ENCODE assay signal across 8 cellular contexts in genomic region chr22:29269731-29270474, GRCh38. TPM values are rescaled to one million over a fixed set of nuclear protein-coding genes. Genes with fewer than 3 reads are reported as not detected.
DNase-seq lines count a peak whose midpoint lies in the region; ATAC-seq and TF ChIP-seq lines count a peak whose summit lies in the region.

No MANE protein-coding gene starts in this region.

- peak overlapping the region; percentile 100 for H3K27ac Mint-ChIP-seq in activated naive CD8-positive, alpha-beta T cell treated with anti-CD3 and anti-CD28 coated beads for 36 hours

- H3K4me3 Mint-ChIP-seq in activated naive CD8-positive, alpha-beta T cell treated with anti-CD3 and anti-CD28 coated beads for 36 hours = peak overlapping the region; percentile 95

- H3K27me3 ChIP-seq in right atrium auricular region (no peaks in the 10 kb centered on the region), layer of hippocampus (ENCODE audit: control insufficient read depth, insufficient read depth, low read length) (no peaks in the 10 kb centered on the region)

- H3K9me3 ChIP-seq in right atrium auricular region = no peaks in the 10 kb centered on the region

- H3K4me1 Mint-ChIP-seq in activated naive CD8-positive, alpha-beta T cell treated with anti-CD3 and anti-CD28 coated beads for 36 hours = peaks cover 62% of the 10 kb centered on the region

- H3K9me3 Mint-ChIP-seq in activated naive CD8-positive, alpha-beta T cell treated with anti-CD3 and anti-CD28 coated beads for 36 hours = no peaks in the 10 kb centered on the region

- peaks cover 34% of the 10 kb centered on the region for H3K36me3 ChIP-seq in right atrium auricular region

- H3K27ac ChIP-seq in right atrium auricular region (peak overlapping the region in 1 of 2 donors; percentile 99), layer of hippocampus (ENCODE audit: low read depth, low read length) (peak overlapping the region; percentile 100), substantia nigra (ENCODE audit: low read depth, low read length, poor library complexity, severe bottlenecking) (peak overlapping the region; percentile 100)

- peaks cover 64% of the 10 kb centered on the region for H3K36me3 Mint-ChIP-seq in activated naive CD8-positive, alpha-beta T cell treated with anti-CD3 and anti-CD28 coated beads for 36 hours

- intact Hi-C loops in Right ventricle myocardium inferior (cut with DNase I) = loop anchor here (2.0 to 10.0 kb wide), 2 partner anchors 37 to 195 kb away; partner anchors contain the start of genes GAS2L1 and KREMEN1

- peaks cover 5% of the 10 kb centered on the region for H3K27me3 Mint-ChIP-seq in activated naive CD8-positive, alpha-beta T cell treated with anti-CD3 and anti-CD28 coated beads for 36 hours

- peaks cover 0 to 53% of the 10 kb centered on the region in 2 donors for H3K4me1 ChIP-seq in right atrium auricular region

- DNase-seq in right atrium auricular region (ENCODE audit: low spot score) (no peak), Right ventricle myocardium inferior (ENCODE audit: missing footprints) (no peak), substantia nigra (lab: John Stamatoyannopoulos, UW) (no peak), DMS 273 (lab: John Stamatoyannopoulos, UW; ENCODE audit: unreplicated experiment) (no peak), epidermal melanocyte (ENCODE audit: insufficient read length, low spot score) (no peak)
- no peak for DNase-seq in activated naive CD8-positive, alpha-beta T cell treated with anti-CD3 and anti-CD28 coated beads for 36 hours

- peak overlapping the region; percentile 89 to 93 for H3K4me3 ChIP-seq in right atrium auricular region

- no peak for TF ChIP-seq CTCF in right atrium auricular region (IDR thresholded peaks at IDR 0.05)

- ATAC-seq in Right ventricle myocardium inferior = no peak
- no peak for ATAC-seq in HG03095 (IDR thresholded peaks at IDR 0.05; ENCODE audit: unreplicated experiment)

RNA-seq across cellular contexts. Expression of gene EWSR1, which starts 1.8 kb away (rescaled TPM):
- total RNA-seq in right atrium auricular region (100 to 1,000 TPM; 153 to 179 TPM), Right ventricle myocardium inferior (112 TPM)
- total RNA-seq in activated naive CD8-positive, alpha-beta T cell treated with anti-CD3 and anti-CD28 coated beads for 36 hours = 100 to 1,000 TPM; 369 to 377 TPM

RNA-seq across cellular contexts. Expression of gene RHBDD3, which starts 2.1 kb away (rescaled TPM):
- total RNA-seq in right atrium auricular region (10 to 100 TPM; 16.5 to 23.4 TPM), Right ventricle myocardium inferior (11.6 TPM)
- 10 to 100 TPM; 32.4 to 33.1 TPM for total RNA-seq in activated naive CD8-positive, alpha-beta T cell treated with anti-CD3 and anti-CD28 coated beads for 36 hours

RNA-seq across cellular contexts. Expression of gene GAS2L1, which starts 36.5 kb away (rescaled TPM):
- total RNA-seq in right atrium auricular region = 10 to 100 TPM; 19.4 to 28.0 TPM
- total RNA-seq in Right ventricle myocardium inferior = 24.3 TPM
- 1 to 10 TPM; 1.1 to 1.4 TPM for total RNA-seq in activated naive CD8-positive, alpha-beta T cell treated with anti-CD3 and anti-CD28 coated beads for 36 hours

RNA-seq across cellular contexts. Expression of gene RASL10A, which starts 45.6 kb away (rescaled TPM):
- total RNA-seq in right atrium auricular region (1 to 10 TPM; 1.1 to 1.8 TPM), Right ventricle myocardium inferior (1.1 TPM)
- total RNA-seq in activated naive CD8-positive, alpha-beta T cell treated with anti-CD3 and anti-CD28 coated beads for 36 hours = under 1 TPM in 1 of 2 experiments, not detected in 1; 0.58 TPM

Comparison
In these comparisons a context has a peak if more than half of its experiments do, and no peak if none do; other contexts are left out.
1. RNA of gene GAS2L1, which starts 36.5 kb away (total RNA-seq): 19.4 to 28.0 TPM in right atrium auricular region and 24.3 TPM in Right ventricle myocardium inferior (single experiment); 1.1 to 1.4 TPM in activated naive CD8-positive, alpha-beta T cell treated with anti-CD3 and anti-CD28 coated beads for 36 hours; every median in the first group is over 4 times any median in the second.